Comparison of ENCODE assay signal across 21 cellular contexts in genomic region chr7:116562529-116563121, GRCh38. TPM values are rescaled to one million over a fixed set of nuclear protein-coding genes. Genes with fewer than 3 reads are reported as not detected.
A peak's percentile ranks its signal among the peaks of the same experiment; 100 is the strongest.
DNase-seq lines count a peak whose midpoint lies in the region; ATAC-seq, FAIRE-seq and TF ChIP-seq lines count a peak whose summit lies in the region.
"Had no signal": no experiment of that assay in that cellular context is flagged by ENCODE, and none has a peak within 500 bp of the region (broad histone marks: within the 10 kb centered on the region; RNA-seq: fewer than 3 reads in every experiment).

No MANE protein-coding gene starts in this region.

- WGBS in A549 (ENCODE audit: missing lambda C conversion rate) = 96% methylated on average over 1 of the region's 1 CpG
- 94 to 97% methylated on average over 1 of the region's 1 CpG for WGBS in GM23248 (ENCODE audit: low coverage in 1 of 2, low lambda C conversion rate in 2 of 2, missing lambda C conversion rate in 2 of 2), 2 experiments

- no peak for ATAC-seq in A549
- ATAC-seq in WTC11 = no peak
- ATAC-seq in naive B cell (ENCODE audit: low read depth in 2 of 2) = no peak

- no peaks in the 10 kb centered on the region for H3K9me3 ChIP-seq in A549
- H3K9me3 ChIP-seq in GM23248 (ENCODE audit: low read depth) = no peaks in the 10 kb centered on the region
- H3K9me3 ChIP-seq: BLaER1 had no signal

- no peak for DNase-seq in A549 (ENCODE audit: low read depth in 1 of 2, low spot score in 1 of 2)
- DNase-seq in GM23248 = no peak
- DNase-seq in WTC11 (ENCODE audit: low spot score) = no peak
- DNase-seq in naive B cell = no peak
- no peak for DNase-seq in dedifferentiated amniotic fluid mesenchymal stem cell (ENCODE audit: extremely low spot score)
- no peak for DNase-seq in activated naive CD8-positive, alpha-beta T cell treated with anti-CD3 and anti-CD28 coated beads for 36 hours
- no peak for DNase-seq in glutamatergic neuron
- no peak for DNase-seq in NCI-H2196 treated with DMSO at 0.1 percent for 48 hours (lab: John Stamatoyannopoulos, UW; ENCODE audit: unreplicated experiment)
- DNase-seq: ACHN; CD4-positive, alpha-beta T cell; COR-L47; DMS79; KG1; NCI-H1092 treated with DMSO at 0.1 percent for 48 hours; NCI-H146; NCI-H2029; NCI-H345; NCI-H524 treated with DMSO at 0.1 percent for 48 hours; SHP77 had no signal

- H3K27ac Mint-ChIP-seq in WTC11 = no peak overlapping the region
- peak overlapping the region in 5 of 6 donors; percentile 1 to 94 (median 69) for H3K27ac Mint-ChIP-seq in naive B cell
- no peak overlapping the region for H3K27ac Mint-ChIP-seq in activated naive CD8-positive, alpha-beta T cell treated with anti-CD3 and anti-CD28 coated beads for 36 hours
- H3K27ac Mint-ChIP-seq in glutamatergic neuron (ENCODE audit: unreplicated experiment) = no peak overlapping the region
- H3K27ac Mint-ChIP-seq: CD4-positive, alpha-beta T cell had no signal

- TF ChIP-seq EP300 in A549 (IDR thresholded peaks at IDR 0.05) = no peak

- POLR2A ChIA-PET in A549 (lab: Yijun Ruan, JAX) = interaction anchor here (0.5 kb wide), 1 partner anchor 36 kb away, joined by 3 read pairs; no protein-coding TSS in a partner anchor
- POLR2A ChIA-PET in WTC11 (lab: Charles Lee) = no interaction called here

- in situ Hi-C loops in GM23248 (cut with MboI) = no loop called here

- FAIRE-seq in A549 (lab: Jason Lieb, UNC) = no peak
- FAIRE-seq: H54 had no signal

- peaks cover 7% of the 10 kb centered on the region for H3K4me1 Mint-ChIP-seq in WTC11
- H3K4me1 Mint-ChIP-seq in naive B cell = peaks cover 8 to 10% (median 9%) of the 10 kb centered on the region in 3 donors
- H3K4me1 Mint-ChIP-seq in activated naive CD8-positive, alpha-beta T cell treated with anti-CD3 and anti-CD28 coated beads for 36 hours = no peaks in the 10 kb centered on the region
- peaks cover 7% of the 10 kb centered on the region for H3K4me1 Mint-ChIP-seq in glutamatergic neuron (ENCODE audit: low read depth, unreplicated experiment)

- H2AFZ ChIP-seq in GM23248 = no peak overlapping the region

- peaks cover 30% of the 10 kb centered on the region for H3K4me1 ChIP-seq in A549
- H3K4me1 ChIP-seq in GM23248 (ENCODE audit: insufficient read depth) = peaks cover 55% of the 10 kb centered on the region
- H3K4me1 ChIP-seq: BLaER1 had no signal

- H4K20me1 ChIP-seq in GM23248 (ENCODE audit: insufficient read depth) = no peaks in the 10 kb centered on the region
- H4K20me1 ChIP-seq: BLaER1 had no signal

- H3K27ac ChIP-seq in A549 (no peak overlapping the region), GM23248 (peak overlapping the region; percentile 54)
- H3K27ac ChIP-seq: BLaER1 had no signal

- peaks cover 38% of the 10 kb centered on the region for H3K36me3 ChIP-seq in GM23248 (ENCODE audit: low read depth)
- H3K36me3 ChIP-seq: BLaER1 had no signal

- peaks cover 38% of the 10 kb centered on the region for H3K79me2 ChIP-seq in GM23248 (ENCODE audit: insufficient read depth)

- H3K4me2 ChIP-seq in A549 (no peak overlapping the region), GM23248 (ENCODE audit: unreplicated experiment) (no peak overlapping the region)
- H3K4me2 ChIP-seq: BLaER1 had no signal

- no peak overlapping the region for H3K9ac ChIP-seq in GM23248
- H3K9ac ChIP-seq: BLaER1 had no signal

- peaks cover 96% of the 10 kb centered on the region for H3F3A ChIP-seq in GM23248 (ENCODE audit: insufficient read depth)

- TF ChIP-seq RAD21 in A549 (conservative IDR thresholded peaks at IDR 0.05 in 1 of 2, IDR thresholded peaks at IDR 0.05 in 1 of 2) = no peak

- no peaks in the 10 kb centered on the region for H3K27me3 ChIP-seq in GM23248 (replicated peaks; ENCODE audit: insufficient read depth)
- H3K27me3 ChIP-seq: BLaER1 had no signal

- no peak for TF ChIP-seq POLR2A in A549 (IDR thresholded peaks at IDR 0.05; ENCODE audit: low read length)

- no peak overlapping the region for H3K4me3 ChIP-seq in A549
- H3K4me3 ChIP-seq in GM23248 = no peak overlapping the region
- H3K4me3 ChIP-seq: BLaER1 had no signal

- H3K36me3 Mint-ChIP-seq in WTC11 = no peaks in the 10 kb centered on the region
- H3K36me3 Mint-ChIP-seq in naive B cell = peaks cover 6 to 8% of the 10 kb centered on the region in 2 donors
- no peaks in the 10 kb centered on the region for H3K36me3 Mint-ChIP-seq in activated naive CD8-positive, alpha-beta T cell treated with anti-CD3 and anti-CD28 coated beads for 36 hours
- no peaks in the 10 kb centered on the region for H3K36me3 Mint-ChIP-seq in glutamatergic neuron (ENCODE audit: unreplicated experiment)

- H3K9me3 Mint-ChIP-seq in WTC11 = no peaks in the 10 kb centered on the region
- peaks cover 6 to 16% (median 11%) of the 10 kb centered on the region in 7 donors for H3K9me3 Mint-ChIP-seq in naive B cell
- no peaks in the 10 kb centered on the region for H3K9me3 Mint-ChIP-seq in activated naive CD8-positive, alpha-beta T cell treated with anti-CD3 and anti-CD28 coated beads for 36 hours
- no peaks in the 10 kb centered on the region for H3K9me3 Mint-ChIP-seq in glutamatergic neuron (ENCODE audit: unreplicated experiment)

- no peak overlapping the region for H3K4me3 Mint-ChIP-seq in WTC11
- no peak overlapping the region for H3K4me3 Mint-ChIP-seq in naive B cell
- H3K4me3 Mint-ChIP-seq in activated naive CD8-positive, alpha-beta T cell treated with anti-CD3 and anti-CD28 coated beads for 36 hours = no peak overlapping the region
- H3K4me3 Mint-ChIP-seq in glutamatergic neuron (ENCODE audit: unreplicated experiment) = no peak overlapping the region
- H3K4me3 Mint-ChIP-seq: CD4-positive, alpha-beta T cell had no signal

- CTCF ChIA-PET in A549 (lab: Yijun Ruan, JAX) (interaction anchor here (1.0 to 2.1 kb wide), 2 partner anchors 36 to 303 kb away, joined by 3 to 7 read pairs; no protein-coding TSS in a partner anchor), WTC11 (lab: Charles Lee) (no interaction called here)

- TF ChIP-seq CTCF in A549 (IDR thresholded peaks at IDR 0.05) (no peak), WTC11 (IDR thresholded peaks at IDR 0.05) (no peak), glutamatergic neuron (IDR thresholded peaks at IDR 0.05; ENCODE audit: partially characterized antibody, unreplicated experiment) (no peak)

- no peaks in the 10 kb centered on the region for H3K9me2 ChIP-seq in GM23248 (ENCODE audit: insufficient read depth)

- H3K27me3 Mint-ChIP-seq in WTC11 (ENCODE audit: low read depth) (no peaks in the 10 kb centered on the region), naive B cell (peaks cover 12 to 26% (median 16%) of the 10 kb centered on the region in 3 donors), glutamatergic neuron (ENCODE audit: unreplicated experiment) (no peaks in the 10 kb centered on the region)
- peaks cover 50% of the 10 kb centered on the region for H3K27me3 Mint-ChIP-seq in activated naive CD8-positive, alpha-beta T cell treated with anti-CD3 and anti-CD28 coated beads for 36 hours

TF ChIP-seq in A549, 52 proteins besides CTCF, POLR2A, EP300 and RAD21:
- TF ChIP-seq MYC (IDR thresholded peaks at IDR 0.05; ENCODE audit: borderline replicate concordance, low read length) = no peak
- TF ChIP-seq HOXA7 (CRISPR knock-in tag; IDR thresholded peaks at IDR 0.05) = 0 out of 2 replicates have a peak, but pooled peaks have one; percentile 43
- peak; percentile 63; the same call in 1 of the 2 replicates for TF ChIP-seq FOSB (CRISPR knock-in tag; IDR thresholded peaks at IDR 0.05)
TF ChIP-seq in A549: peak in this region for 2.

TF ChIP-seq in WTC11, 78 proteins besides CTCF, POLR2A, EP300 and RAD21 (continues in another document):
- TF ChIP-seq ZSCAN18 (CRISPR knock-in tag; IDR thresholded peaks at IDR 0.05) (no peak), ZNF671 (CRISPR knock-in tag; IDR thresholded peaks at IDR 0.05) (no peak), SP1 (CRISPR knock-in tag; conservative IDR thresholded peaks at IDR 0.05) (no peak), TCF7 (CRISPR knock-in tag; IDR thresholded peaks at IDR 0.05; ENCODE audit: low read depth) (no peak), CBFB (CRISPR knock-in tag; IDR thresholded peaks at IDR 0.05; ENCODE audit: low read depth) (no peak)

RNA-seq across cellular contexts. Expression of gene CAV1, which starts 37.8 kb away (rescaled TPM):
- polyA plus RNA-seq in A549 (2011; rRNA removed) (365 and 529 TPM in 2 replicates), A549 (2017; fragmentation: RNase III; extraction: RNeasy Plus Mini Kit Qiagen cat#74134 plus additional on column Dnase treatment) (493 to 547 TPM (median 530 TPM) in 3 replicates), GM23248 (2016; fragmentation: Nextera tagmentation; extraction: Ambion mirVana) (1,736 and 1,789 TPM in 2 replicates), naive B cell (ENCODE audit: low read depth in 6 of 6) (1 to 10 TPM in 5 of 6 donors, under 1 TPM in 1; 0.73 to 9.0 (median 4.8) TPM)
- 589 and 611 TPM in 2 replicates for polyA plus RNA-seq in A549 (2012; cell fraction: cytosol; rRNA removed)
- polyA plus RNA-seq in A549 (2012; cell fraction: nucleus; rRNA removed) = 290 and 502 TPM in 2 replicates
- polyA minus RNA-seq in A549 (2011; rRNA and poly(A)+ RNA removed) = 537 and 542 TPM in 2 replicates
- total RNA-seq in GM23248 (2014; rRNA removed; shearing (Covaris generic)) = 1,062 and 1,092 TPM in 2 replicates
- total RNA-seq in WTC11 (2021) (10.9 to 19.7 TPM (median 11.5 TPM) in 3 replicates), glutamatergic neuron (ENCODE audit: unreplicated experiment) (0.78 TPM)
- 1 to 10 TPM; 1.4 to 1.5 TPM for total RNA-seq in activated naive CD8-positive, alpha-beta T cell treated with anti-CD3 and anti-CD28 coated beads for 36 hours
- total RNA-seq: CD4-positive, alpha-beta T cell had no signal

Comparison
In these comparisons a context has a peak if more than half of its experiments do, and no peak if none do; other contexts are left out.
1. H3K27ac Mint-ChIP-seq: peak in naive B cell (5 of 6); none in WTC11 (single experiment), activated naive CD8-positive, alpha-beta T cell treated with anti-CD3 and anti-CD28 coated beads for 36 hours (single experiment) and glutamatergic neuron (single experiment).
2. RNA of gene CAV1, which starts 37.8 kb away (total RNA-seq): 1,062 to 1,092 TPM in GM23248; 10.9 to 19.7 TPM in WTC11, 1.4 to 1.5 TPM in activated naive CD8-positive, alpha-beta T cell treated with anti-CD3 and anti-CD28 coated beads for 36 hours and 0.78 TPM in glutamatergic neuron (single experiment); every median in the first group is over 10 times any median in the second.